1 cellular context compared by ENCODE assay signal in the genomic region with DNA sequence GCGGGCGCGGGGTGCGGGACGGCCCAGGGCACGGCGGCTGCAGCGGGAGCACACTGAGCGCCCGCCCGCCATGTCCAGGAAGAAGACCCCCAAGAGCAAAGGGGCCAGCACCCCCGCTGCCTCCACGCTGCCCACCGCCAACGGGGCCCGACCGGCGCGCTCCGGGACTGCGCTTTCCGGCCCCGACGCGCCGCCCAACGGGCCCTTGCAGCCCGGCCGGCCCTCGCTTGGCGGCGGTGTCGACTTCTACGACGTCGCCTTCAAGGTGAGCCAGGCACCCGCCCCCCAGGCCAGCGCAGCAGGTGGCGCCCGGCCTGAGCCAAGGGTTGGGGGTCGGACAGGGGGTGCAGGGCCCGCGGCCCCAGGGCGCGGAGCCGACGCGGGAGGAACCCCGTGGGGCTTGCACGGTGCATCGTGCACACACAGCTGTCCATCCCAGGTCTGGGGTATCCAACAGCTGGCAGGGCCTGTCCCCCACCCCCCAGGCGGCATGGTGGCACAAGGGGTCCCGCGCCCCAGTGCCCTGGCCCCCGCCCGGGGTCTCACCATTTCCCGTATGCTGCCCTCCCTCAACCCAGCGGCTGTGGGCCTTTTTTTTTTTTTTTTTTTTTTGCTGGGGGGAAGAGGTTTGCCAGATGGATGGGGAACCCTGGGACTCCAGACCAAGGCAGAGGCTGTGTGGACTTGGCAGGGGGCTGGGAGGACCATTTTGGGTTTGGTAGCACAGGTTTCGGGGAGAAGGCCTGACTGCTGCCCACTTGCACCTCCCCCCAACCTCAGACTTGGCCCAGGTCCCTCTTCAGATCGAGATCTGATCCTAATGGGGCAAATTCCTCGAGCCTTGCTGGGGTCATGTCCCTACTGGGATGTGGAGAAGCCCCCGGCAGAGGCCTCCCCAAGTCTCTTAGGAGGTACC.
TF ChIP-seq lines count a peak whose summit lies in the region.

No MANE protein-coding gene starts in this region.

TF ChIP-seq in HEK293, 187 proteins besides CTCF, POLR2A, EP300 and RAD21 (continues in another document):
- TF ChIP-seq, protein P1, sequence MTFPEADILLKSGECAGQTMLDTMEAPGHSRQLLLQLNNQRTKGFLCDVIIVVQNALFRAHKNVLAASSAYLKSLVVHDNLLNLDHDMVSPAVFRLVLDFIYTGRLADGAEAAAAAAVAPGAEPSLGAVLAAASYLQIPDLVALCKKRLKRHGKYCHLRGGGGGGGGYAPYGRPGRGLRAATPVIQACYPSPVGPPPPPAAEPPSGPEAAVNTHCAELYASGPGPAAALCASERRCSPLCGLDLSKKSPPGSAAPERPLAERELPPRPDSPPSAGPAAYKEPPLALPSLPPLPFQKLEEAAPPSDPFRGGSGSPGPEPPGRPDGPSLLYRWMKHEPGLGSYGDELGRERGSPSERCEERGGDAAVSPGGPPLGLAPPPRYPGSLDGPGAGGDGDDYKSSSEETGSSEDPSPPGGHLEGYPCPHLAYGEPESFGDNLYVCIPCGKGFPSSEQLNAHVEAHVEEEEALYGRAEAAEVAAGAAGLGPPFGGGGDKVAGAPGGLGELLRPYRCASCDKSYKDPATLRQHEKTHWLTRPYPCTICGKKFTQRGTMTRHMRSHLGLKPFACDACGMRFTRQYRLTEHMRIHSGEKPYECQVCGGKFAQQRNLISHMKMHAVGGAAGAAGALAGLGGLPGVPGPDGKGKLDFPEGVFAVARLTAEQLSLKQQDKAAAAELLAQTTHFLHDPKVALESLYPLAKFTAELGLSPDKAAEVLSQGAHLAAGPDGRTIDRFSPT (tag by site-specific recombination; IDR thresholded peaks at IDR 0.05) = peak; percentile 74
- no peak for TF ChIP-seq ZNF548 (tag by site-specific recombination; IDR thresholded peaks at IDR 0.05)
- TF ChIP-seq, protein P2, sequence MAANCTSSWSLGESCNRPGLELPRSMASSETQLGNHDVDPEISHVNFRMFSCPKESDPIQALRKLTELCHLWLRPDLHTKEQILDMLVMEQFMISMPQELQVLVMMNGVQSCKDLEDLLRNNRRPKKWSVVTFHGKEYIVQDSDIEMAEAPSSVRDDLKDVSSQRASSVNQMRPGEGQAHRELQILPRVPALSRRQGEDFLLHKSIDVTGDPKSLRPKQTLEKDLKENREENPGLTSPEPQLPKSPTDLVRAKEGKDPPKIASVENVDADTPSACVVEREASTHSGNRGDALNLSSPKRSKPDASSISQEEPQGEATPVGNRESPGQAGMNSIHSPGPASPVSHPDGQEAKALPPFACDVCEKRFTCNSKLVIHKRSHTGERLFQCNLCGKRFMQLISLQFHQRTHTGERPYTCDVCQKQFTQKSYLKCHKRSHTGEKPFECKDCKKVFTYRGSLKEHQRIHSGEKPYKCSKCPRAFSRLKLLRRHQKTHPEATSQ (tag by site-specific recombination; IDR thresholded peaks at IDR 0.05) = 0 out of 2 replicates have a peak, but pooled peaks have one; percentile 30
- no peak for TF ChIP-seq ZNF510 (tag by site-specific recombination; IDR thresholded peaks at IDR 0.05; ENCODE audit: insufficient replicate concordance)
- TF ChIP-seq ZNF423 (tag by site-specific recombination; IDR thresholded peaks at IDR 0.05) = peak; percentile 47; the same call in 1 of the 2 replicates
- no peak for TF ChIP-seq ZNF776 (tag by site-specific recombination; IDR thresholded peaks at IDR 0.05; ENCODE audit: borderline replicate concordance)
- TF ChIP-seq MYNN (tag by site-specific recombination; IDR thresholded peaks at IDR 0.05; ENCODE audit: borderline replicate concordance) = no peak
- TF ChIP-seq ZNF768 (tag by site-specific recombination; IDR thresholded peaks at IDR 0.05) = no peak
- no peak for TF ChIP-seq ZNF350 (tag by site-specific recombination; IDR thresholded peaks at IDR 0.05)
- TF ChIP-seq, protein P3, sequence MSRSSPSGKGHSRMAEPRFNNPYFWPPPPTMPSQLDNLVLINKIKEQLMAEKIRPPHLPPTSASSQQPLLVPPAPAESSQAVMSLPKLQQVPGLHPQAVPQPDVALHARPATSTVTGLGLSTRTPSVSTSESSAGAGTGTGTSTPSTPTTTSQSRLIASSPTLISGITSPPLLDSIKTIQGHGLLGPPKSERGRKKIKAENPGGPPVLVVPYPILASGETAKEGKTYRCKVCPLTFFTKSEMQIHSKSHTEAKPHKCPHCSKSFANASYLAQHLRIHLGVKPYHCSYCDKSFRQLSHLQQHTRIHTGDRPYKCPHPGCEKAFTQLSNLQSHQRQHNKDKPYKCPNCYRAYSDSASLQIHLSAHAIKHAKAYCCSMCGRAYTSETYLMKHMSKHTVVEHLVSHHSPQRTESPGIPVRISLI (tag by site-specific recombination; IDR thresholded peaks at IDR 0.05) = peak; percentile 85
- TF ChIP-seq KLF10 (tag by site-specific recombination; IDR thresholded peaks at IDR 0.05) = peak; percentile 43; the same call in 1 of the 2 replicates
- TF ChIP-seq, protein P4, sequence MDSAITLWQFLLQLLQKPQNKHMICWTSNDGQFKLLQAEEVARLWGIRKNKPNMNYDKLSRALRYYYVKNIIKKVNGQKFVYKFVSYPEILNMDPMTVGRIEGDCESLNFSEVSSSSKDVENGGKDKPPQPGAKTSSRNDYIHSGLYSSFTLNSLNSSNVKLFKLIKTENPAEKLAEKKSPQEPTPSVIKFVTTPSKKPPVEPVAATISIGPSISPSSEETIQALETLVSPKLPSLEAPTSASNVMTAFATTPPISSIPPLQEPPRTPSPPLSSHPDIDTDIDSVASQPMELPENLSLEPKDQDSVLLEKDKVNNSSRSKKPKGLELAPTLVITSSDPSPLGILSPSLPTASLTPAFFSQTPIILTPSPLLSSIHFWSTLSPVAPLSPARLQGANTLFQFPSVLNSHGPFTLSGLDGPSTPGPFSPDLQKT (IDR thresholded peaks at IDR 0.05; ENCODE audit: borderline replicate concordance, low read depth, low read length) = no peak
- no peak for TF ChIP-seq ZNF335 (tag by site-specific recombination; conservative IDR thresholded peaks at IDR 0.05)
- 0 out of 2 replicates have a peak, but pooled peaks have one; percentile 17 for TF ChIP-seq ZNF677 (tag by site-specific recombination; IDR thresholded peaks at IDR 0.05)
- TF ChIP-seq, protein P5, sequence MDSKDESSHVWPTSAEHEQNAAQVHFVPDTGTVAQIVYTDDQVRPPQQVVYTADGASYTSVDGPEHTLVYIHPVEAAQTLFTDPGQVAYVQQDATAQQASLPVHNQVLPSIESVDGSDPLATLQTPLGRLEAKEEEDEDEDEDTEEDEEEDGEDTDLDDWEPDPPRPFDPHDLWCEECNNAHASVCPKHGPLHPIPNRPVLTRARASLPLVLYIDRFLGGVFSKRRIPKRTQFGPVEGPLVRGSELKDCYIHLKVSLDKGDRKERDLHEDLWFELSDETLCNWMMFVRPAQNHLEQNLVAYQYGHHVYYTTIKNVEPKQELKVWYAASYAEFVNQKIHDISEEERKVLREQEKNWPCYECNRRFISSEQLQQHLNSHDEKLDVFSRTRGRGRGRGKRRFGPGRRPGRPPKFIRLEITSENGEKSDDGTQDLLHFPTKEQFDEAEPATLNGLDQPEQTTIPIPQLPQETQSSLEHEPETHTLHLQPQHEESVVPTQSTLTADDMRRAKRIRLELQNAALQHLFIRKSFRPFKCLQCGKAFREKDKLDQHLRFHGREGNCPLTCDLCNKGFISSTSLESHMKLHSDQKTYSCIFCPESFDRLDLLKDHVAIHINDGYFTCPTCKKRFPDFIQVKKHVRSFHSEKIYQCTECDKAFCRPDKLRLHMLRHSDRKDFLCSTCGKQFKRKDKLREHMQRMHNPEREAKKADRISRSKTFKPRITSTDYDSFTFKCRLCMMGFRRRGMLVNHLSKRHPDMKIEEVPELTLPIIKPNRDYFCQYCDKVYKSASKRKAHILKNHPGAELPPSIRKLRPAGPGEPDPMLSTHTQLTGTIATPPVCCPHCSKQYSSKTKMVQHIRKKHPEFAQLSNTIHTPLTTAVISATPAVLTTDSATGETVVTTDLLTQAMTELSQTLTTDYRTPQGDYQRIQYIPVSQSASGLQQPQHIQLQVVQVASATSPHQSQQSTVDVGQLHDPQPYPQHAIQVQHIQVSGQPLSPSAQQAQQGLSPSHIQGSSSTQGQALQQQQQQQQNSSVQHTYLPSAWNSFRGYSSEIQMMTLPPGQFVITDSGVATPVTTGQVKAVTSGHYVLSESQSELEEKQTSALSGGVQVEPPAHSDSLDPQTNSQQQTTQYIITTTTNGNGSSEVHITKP (tag by site-specific recombination; IDR thresholded peaks at IDR 0.05) = peak; percentile 39; the same call in 1 of the 2 replicates
- TF ChIP-seq ZBTB48 (tag by site-specific recombination; IDR thresholded peaks at IDR 0.05) = peak; percentile 44; the same call in 1 of the 2 replicates
- TF ChIP-seq ZNF830 (tag by site-specific recombination; IDR thresholded peaks at IDR 0.05; ENCODE audit: low read depth) = no peak
- TF ChIP-seq, protein P6, sequence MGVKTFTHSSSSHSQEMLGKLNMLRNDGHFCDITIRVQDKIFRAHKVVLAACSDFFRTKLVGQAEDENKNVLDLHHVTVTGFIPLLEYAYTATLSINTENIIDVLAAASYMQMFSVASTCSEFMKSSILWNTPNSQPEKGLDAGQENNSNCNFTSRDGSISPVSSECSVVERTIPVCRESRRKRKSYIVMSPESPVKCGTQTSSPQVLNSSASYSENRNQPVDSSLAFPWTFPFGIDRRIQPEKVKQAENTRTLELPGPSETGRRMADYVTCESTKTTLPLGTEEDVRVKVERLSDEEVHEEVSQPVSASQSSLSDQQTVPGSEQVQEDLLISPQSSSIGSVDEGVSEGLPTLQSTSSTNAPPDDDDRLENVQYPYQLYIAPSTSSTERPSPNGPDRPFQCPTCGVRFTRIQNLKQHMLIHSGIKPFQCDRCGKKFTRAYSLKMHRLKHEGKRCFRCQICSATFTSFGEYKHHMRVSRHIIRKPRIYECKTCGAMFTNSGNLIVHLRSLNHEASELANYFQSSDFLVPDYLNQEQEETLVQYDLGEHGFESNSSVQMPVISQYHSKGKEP (tag by site-specific recombination; IDR thresholded peaks at IDR 0.05) = no peak
- TF ChIP-seq HOXA7 (CRISPR knock-in tag; IDR thresholded peaks at IDR 0.05; ENCODE audit: borderline replicate concordance) = no peak
- TF ChIP-seq, protein P7, sequence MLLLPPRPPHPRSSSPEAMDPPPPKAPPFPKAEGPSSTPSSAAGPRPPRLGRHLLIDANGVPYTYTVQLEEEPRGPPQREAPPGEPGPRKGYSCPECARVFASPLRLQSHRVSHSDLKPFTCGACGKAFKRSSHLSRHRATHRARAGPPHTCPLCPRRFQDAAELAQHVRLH (tag by site-specific recombination; IDR thresholded peaks at IDR 0.05) = no peak
- no peak for TF ChIP-seq ZNF292 (tag by site-specific recombination; IDR thresholded peaks at IDR 0.05; ENCODE audit: borderline replicate concordance, low read depth)
- no peak for TF ChIP-seq ZNF184 (tag by site-specific recombination; IDR thresholded peaks at IDR 0.05)
- no peak for TF ChIP-seq ZNF555 (tag by site-specific recombination; conservative IDR thresholded peaks at IDR 0.05)
- TF ChIP-seq, protein P8, sequence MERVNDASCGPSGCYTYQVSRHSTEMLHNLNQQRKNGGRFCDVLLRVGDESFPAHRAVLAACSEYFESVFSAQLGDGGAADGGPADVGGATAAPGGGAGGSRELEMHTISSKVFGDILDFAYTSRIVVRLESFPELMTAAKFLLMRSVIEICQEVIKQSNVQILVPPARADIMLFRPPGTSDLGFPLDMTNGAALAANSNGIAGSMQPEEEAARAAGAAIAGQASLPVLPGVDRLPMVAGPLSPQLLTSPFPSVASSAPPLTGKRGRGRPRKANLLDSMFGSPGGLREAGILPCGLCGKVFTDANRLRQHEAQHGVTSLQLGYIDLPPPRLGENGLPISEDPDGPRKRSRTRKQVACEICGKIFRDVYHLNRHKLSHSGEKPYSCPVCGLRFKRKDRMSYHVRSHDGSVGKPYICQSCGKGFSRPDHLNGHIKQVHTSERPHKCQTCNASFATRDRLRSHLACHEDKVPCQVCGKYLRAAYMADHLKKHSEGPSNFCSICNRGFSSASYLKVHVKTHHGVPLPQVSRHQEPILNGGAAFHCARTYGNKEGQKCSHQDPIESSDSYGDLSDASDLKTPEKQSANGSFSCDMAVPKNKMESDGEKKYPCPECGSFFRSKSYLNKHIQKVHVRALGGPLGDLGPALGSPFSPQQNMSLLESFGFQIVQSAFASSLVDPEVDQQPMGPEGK (tag by site-specific recombination; IDR thresholded peaks at IDR 0.05) = peak; percentile 80
- no peak for TF ChIP-seq SP2 (tag by site-specific recombination; IDR thresholded peaks at IDR 0.05)
- no peak for TF ChIP-seq GLI2 (tag by site-specific recombination; IDR thresholded peaks at IDR 0.05; ENCODE audit: borderline replicate concordance, low read depth)
- TF ChIP-seq ZNF600 (tag by site-specific recombination; IDR thresholded peaks at IDR 0.05) = 0 out of 2 replicates have a peak, but pooled peaks have one; percentile 29
- TF ChIP-seq MZF1 (tag by site-specific recombination; IDR thresholded peaks at IDR 0.05; ENCODE audit: borderline replicate concordance) = no peak
- no peak for TF ChIP-seq ZNF366 (tag by site-specific recombination; conservative IDR thresholded peaks at IDR 0.05)
- no peak for TF ChIP-seq ZNF157 (tag by site-specific recombination; IDR thresholded peaks at IDR 0.05)
- TF ChIP-seq ZNF76 (tag by site-specific recombination; IDR thresholded peaks at IDR 0.05; ENCODE audit: borderline replicate concordance, low read depth) = no peak
- TF ChIP-seq OVOL3 (tag by site-specific recombination; IDR thresholded peaks at IDR 0.05) = no peak
- 0 out of 2 replicates have a peak, but pooled peaks have one; percentile 19 for TF ChIP-seq ZBTB8A (tag by site-specific recombination; IDR thresholded peaks at IDR 0.05)
- TF ChIP-seq, protein P9, sequence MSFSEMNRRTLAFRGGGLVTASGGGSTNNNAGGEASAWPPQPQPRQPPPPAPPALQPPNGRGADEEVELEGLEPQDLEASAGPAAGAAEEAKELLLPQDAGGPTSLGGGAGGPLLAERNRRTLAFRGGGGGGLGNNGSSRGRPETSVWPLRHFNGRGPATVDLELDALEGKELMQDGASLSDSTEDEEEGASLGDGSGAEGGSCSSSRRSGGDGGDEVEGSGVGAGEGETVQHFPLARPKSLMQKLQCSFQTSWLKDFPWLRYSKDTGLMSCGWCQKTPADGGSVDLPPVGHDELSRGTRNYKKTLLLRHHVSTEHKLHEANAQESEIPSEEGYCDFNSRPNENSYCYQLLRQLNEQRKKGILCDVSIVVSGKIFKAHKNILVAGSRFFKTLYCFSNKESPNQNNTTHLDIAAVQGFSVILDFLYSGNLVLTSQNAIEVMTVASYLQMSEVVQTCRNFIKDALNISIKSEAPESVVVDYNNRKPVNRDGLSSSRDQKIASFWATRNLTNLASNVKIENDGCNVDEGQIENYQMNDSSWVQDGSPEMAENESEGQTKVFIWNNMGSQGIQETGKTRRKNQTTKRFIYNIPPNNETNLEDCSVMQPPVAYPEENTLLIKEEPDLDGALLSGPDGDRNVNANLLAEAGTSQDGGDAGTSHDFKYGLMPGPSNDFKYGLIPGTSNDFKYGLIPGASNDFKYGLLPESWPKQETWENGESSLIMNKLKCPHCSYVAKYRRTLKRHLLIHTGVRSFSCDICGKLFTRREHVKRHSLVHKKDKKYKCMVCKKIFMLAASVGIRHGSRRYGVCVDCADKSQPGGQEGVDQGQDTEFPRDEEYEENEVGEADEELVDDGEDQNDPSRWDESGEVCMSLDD (tag by site-specific recombination; IDR thresholded peaks at IDR 0.05) = peak; percentile 80; the same call in 1 of the 2 replicates
- TF ChIP-seq, protein P10, sequence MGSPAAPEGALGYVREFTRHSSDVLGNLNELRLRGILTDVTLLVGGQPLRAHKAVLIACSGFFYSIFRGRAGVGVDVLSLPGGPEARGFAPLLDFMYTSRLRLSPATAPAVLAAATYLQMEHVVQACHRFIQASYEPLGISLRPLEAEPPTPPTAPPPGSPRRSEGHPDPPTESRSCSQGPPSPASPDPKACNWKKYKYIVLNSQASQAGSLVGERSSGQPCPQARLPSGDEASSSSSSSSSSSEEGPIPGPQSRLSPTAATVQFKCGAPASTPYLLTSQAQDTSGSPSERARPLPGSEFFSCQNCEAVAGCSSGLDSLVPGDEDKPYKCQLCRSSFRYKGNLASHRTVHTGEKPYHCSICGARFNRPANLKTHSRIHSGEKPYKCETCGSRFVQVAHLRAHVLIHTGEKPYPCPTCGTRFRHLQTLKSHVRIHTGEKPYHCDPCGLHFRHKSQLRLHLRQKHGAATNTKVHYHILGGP (tag by site-specific recombination; IDR thresholded peaks at IDR 0.05) = no peak
- TF ChIP-seq ZFP37 (tag by site-specific recombination; IDR thresholded peaks at IDR 0.05) = no peak
